8 cellular contexts compared by ENCODE assay signal in genomic region chr17:7217113-7217987, GRCh38. TPM values are rescaled to one million over a fixed set of nuclear protein-coding genes. Genes with fewer than 3 reads are reported as not detected.
A peak's percentile ranks its signal among the peaks of the same experiment; 100 is the strongest.
DNase-seq lines count a peak whose midpoint lies in the region; ATAC-seq, FAIRE-seq and TF ChIP-seq lines count a peak whose summit lies in the region.

No MANE protein-coding gene starts in this region.

- no peaks in the 10 kb centered on the region for H3K36me3 ChIP-seq in parathyroid adenoma (ENCODE audit: control insufficient read depth, insufficient read depth, low read length)

- FAIRE-seq in HTR-8/SVneo (lab: Jason Lieb, UNC) = no peak

- H2AFZ ChIP-seq in parathyroid adenoma = peak overlapping the region; percentile 91

- DNase-seq in DMS79 treated with DMSO at 0.1 percent for 48 hours (lab: John Stamatoyannopoulos, UW) (peak; percentile 54), LHCN-M2 (ENCODE audit: low read depth) (peak; percentile 64), foreskin fibroblast (peak; percentile 71 to 90), HTR-8/SVneo (ENCODE audit: insufficient read length, low spot score) (no peak), hippocampal formation (lab: John Stamatoyannopoulos, UW) (no peak)
- peak; percentile 46 to 48 for DNase-seq in activated T-cell treated with anti-CD3 and anti-CD28 coated beads, Interleukin-2, amount 50 U/mL, for 48 hours

- peaks cover 48% of the 10 kb centered on the region for H3K4me1 ChIP-seq in parathyroid adenoma

- H3K79me2 ChIP-seq in parathyroid adenoma = peaks cover 10% of the 10 kb centered on the region

- peak overlapping the region; percentile 98 for H3K27ac ChIP-seq in parathyroid adenoma

- ATAC-seq in HG02885 (IDR thresholded peaks at IDR 0.05; ENCODE audit: poor library complexity, unreplicated experiment) = no peak

- peak overlapping the region; percentile 71 to 79 for H3K4me3 ChIP-seq in foreskin fibroblast (ENCODE audit: low read depth in 1 of 2, low read length in 2 of 2)
- H3K4me3 ChIP-seq in parathyroid adenoma (ENCODE audit: low read depth, low read length) = peak overlapping the region; percentile 54

- peak overlapping the region; percentile 82 for H3K9ac ChIP-seq in parathyroid adenoma

- H3K4me2 ChIP-seq in parathyroid adenoma (ENCODE audit: low read length) = peak overlapping the region; percentile 89

- no peaks in the 10 kb centered on the region for H3K27me3 ChIP-seq in parathyroid adenoma (ENCODE audit: control insufficient read depth, insufficient read depth, low read length)

- no peaks in the 10 kb centered on the region for H3K9me3 ChIP-seq in parathyroid adenoma (ENCODE audit: control insufficient read depth, low read length)

- TF ChIP-seq CTCF in foreskin fibroblast (IDR thresholded peaks at IDR 0.05; ENCODE audit: low read depth, low read length) = no peak
- no peak for TF ChIP-seq CTCF in parathyroid adenoma (IDR thresholded peaks at IDR 0.05)

RNA-seq across cellular contexts. Expression of gene DLG4, which starts 2.3 kb away (rescaled TPM):
- 16.6 and 17.3 TPM in 2 replicates for total RNA-seq in LHCN-M2 (2014; rRNA removed)
- 20.3 TPM for polyA plus RNA-seq in LHCN-M2 (2012)

RNA-seq across cellular contexts. Expression of gene ACADVL, which starts 2.4 kb away (rescaled TPM):
- 485 and 564 TPM in 2 replicates for total RNA-seq in LHCN-M2 (2014; rRNA removed)
- 380 TPM for polyA plus RNA-seq in LHCN-M2 (2012)

RNA-seq across cellular contexts. Expression of gene DVL2, which starts 17.0 kb away (rescaled TPM):
- total RNA-seq in LHCN-M2 (2014; rRNA removed) = 64.8 and 71.4 TPM in 2 replicates
- 41.3 TPM for polyA plus RNA-seq in LHCN-M2 (2012)

RNA-seq across cellular contexts. Expression of gene PHF23, which starts 21.9 kb away (rescaled TPM):
- total RNA-seq in LHCN-M2 (2014; rRNA removed) = 54.7 and 56.4 TPM in 2 replicates
- 53.1 TPM for polyA plus RNA-seq in LHCN-M2 (2012)

RNA-seq across cellular contexts. Expression of gene GABARAP, which starts 24.9 kb away (rescaled TPM):
- total RNA-seq in LHCN-M2 (2014; rRNA removed) = 161 and 171 TPM in 2 replicates
- 848 TPM for polyA plus RNA-seq in LHCN-M2 (2012)

Comparison
In these comparisons a context has a peak if more than half of its experiments do, and no peak if none do; other contexts are left out.
1. DNase-seq: peak in DMS79 treated with DMSO at 0.1 percent for 48 hours (single experiment), LHCN-M2 (single experiment), activated T-cell treated with anti-CD3 and anti-CD28 coated beads, Interleukin-2, amount 50 U/mL, for 48 hours (2 of 2) and foreskin fibroblast (2 of 2); none in HTR-8/SVneo (single experiment) and hippocampal formation (0 of 2).